In the genomic region with DNA sequence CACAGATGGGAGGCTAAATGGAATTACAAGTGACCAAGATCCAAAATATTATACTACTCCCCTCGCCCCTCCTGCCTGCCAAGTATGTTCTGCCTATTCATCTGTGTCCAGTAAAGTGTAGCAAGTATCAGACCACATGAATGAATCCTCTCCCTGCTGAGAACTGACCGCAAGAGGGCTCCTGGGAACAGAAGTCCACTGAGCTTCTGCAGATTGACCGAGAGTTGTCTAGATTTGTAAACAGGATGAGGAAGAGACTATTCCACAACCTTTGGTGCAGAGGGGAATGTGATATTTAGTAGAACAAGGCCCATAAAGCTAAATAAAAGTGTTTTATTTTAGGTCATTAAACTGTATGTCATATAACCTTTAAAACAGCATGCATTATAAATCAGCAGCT, we compare ENCODE assay signal across 11 cellular contexts.
A peak's percentile ranks its signal among the peaks of the same experiment; 100 is the strongest.
DNase-seq lines count a peak whose midpoint lies in the region; ATAC-seq and TF ChIP-seq lines count a peak whose summit lies in the region.
"Had no signal": no experiment of that assay in that cellular context is flagged by ENCODE, and none has a peak within 500 bp of the region (broad histone marks: within the 10 kb centered on the region; RNA-seq: fewer than 3 reads in every experiment).

No MANE protein-coding gene starts in this region.

- H4K20me1 ChIP-seq in SK-N-SH (ENCODE audit: insufficient read depth) = no peaks in the 10 kb centered on the region
- H4K20me1 ChIP-seq in OCI-LY7 (ENCODE audit: insufficient read depth, low read length) = no peaks in the 10 kb centered on the region

- no peaks in the 10 kb centered on the region for H3K27me3 ChIP-seq in SK-N-SH (ENCODE audit: insufficient read depth)
- no peaks in the 10 kb centered on the region for H3K27me3 ChIP-seq in upper lobe of right lung

- H2AFZ ChIP-seq in SK-N-SH (ENCODE audit: low read depth) = no peak overlapping the region
- no peak overlapping the region for H2AFZ ChIP-seq in OCI-LY7 (ENCODE audit: low read length)

- peak; percentile 31 for TF ChIP-seq RAD21 in SK-N-SH (IDR thresholded peaks at IDR 0.05; ENCODE audit: low read length)

- no peak overlapping the region for H3K4me2 ChIP-seq in SK-N-SH
- no peak overlapping the region for H3K4me2 ChIP-seq in OCI-LY7 (ENCODE audit: low read length)

- 36% methylated on average over 3 of the region's 3 CpGs for WGBS in SK-N-SH (ENCODE audit: low lambda C conversion rate)

- H3K9me2 ChIP-seq in SK-N-SH (no peaks in the 10 kb centered on the region), OCI-LY7 (ENCODE audit: insufficient read depth, low read length) (no peaks in the 10 kb centered on the region)

- ATAC-seq in SK-N-SH treated with all-trans-retinoic acid at 6 μM for 48 hours (no peak), left colon (peak; percentile 98), upper lobe of right lung (no peak), GM18873 (IDR thresholded peaks at IDR 0.05; ENCODE audit: low FRiP score, unreplicated experiment) (no peak), HG02970 (IDR thresholded peaks at IDR 0.05; ENCODE audit: low FRiP score, unreplicated experiment) (no peak)

- no peak overlapping the region for H3K27ac ChIP-seq in SK-N-SH (ENCODE audit: low read depth in 2 of 2, low read length in 1 of 2)
- no peak overlapping the region for H3K27ac ChIP-seq in upper lobe of right lung
- no peak overlapping the region for H3K27ac ChIP-seq in OCI-LY7 (ENCODE audit: low read depth, low read length, poor library complexity, severe bottlenecking)

- H3K4me3 ChIP-seq in SK-N-SH (ENCODE audit: low read depth in 2 of 2, low read length in 1 of 2) (0 out of 4 replicates have a peak overlapping the region, but pooled peaks of 1 of the 2 experiments have one; percentile 9), upper lobe of right lung (no peak overlapping the region), OCI-LY7 (ENCODE audit: low read depth, low read length, poor library complexity, severe bottlenecking) (no peak overlapping the region)

- POLR2A ChIA-PET in SK-N-SH (lab: Yijun Ruan, JAX) = no interaction called here
- POLR2A ChIA-PET in OCI-LY7 (lab: Charles Lee) = no interaction called here

- CTCF ChIA-PET in SK-N-SH (lab: Yijun Ruan, JAX) (interaction anchor here (1.1 to 1.8 kb wide), 3 partner anchors 10 to 116 kb away, joined by 3 to 5 read pairs (median 4); no protein-coding TSS in a partner anchor), OCI-LY7 (lab: Charles Lee; ENCODE audit: unreplicated experiment) (no interaction called here)

- intact Hi-C loops in left colon (cut with DNase I, micrococcal nuclease) (loop anchor here in 1 of 2 donors (10.0 kb wide), 1 partner anchor 188 kb away; no protein-coding TSS in a partner anchor), upper lobe of right lung (cut with DNase I) (no loop called here), OCI-LY7 (cut with micrococcal nuclease; ENCODE audit: unreplicated experiment) (no loop called here)

- H3K9ac ChIP-seq in SK-N-SH = no peak overlapping the region

- no peak for TF ChIP-seq CTCF in SK-N-SH (IDR thresholded peaks at IDR 0.05)
- TF ChIP-seq CTCF in upper lobe of right lung (IDR thresholded peaks at IDR 0.05) = peak; percentile 33
- TF ChIP-seq CTCF in OCI-LY7 (conservative IDR thresholded peaks at IDR 0.05; ENCODE audit: low read length) = no peak

- H3K79me2 ChIP-seq in SK-N-SH (ENCODE audit: insufficient read depth) (no peaks in the 10 kb centered on the region), OCI-LY7 (ENCODE audit: insufficient read depth, low read depth, low read length) (no peaks in the 10 kb centered on the region)

- peak; percentile 8 for DNase-seq in SK-N-SH
- peak in 31 of 58 donors; percentile 0 to 53 (median 14) for DNase-seq in anterior cingulate cortex (lab: John Stamatoyannopoulos, UW)
- peak; percentile 45 to 70 for DNase-seq in left colon
- DNase-seq in upper lobe of right lung = no peak
- DNase-seq in OCI-LY7 (ENCODE audit: low spot score) = no peak
- DNase-seq: activated naive CD4-positive, alpha-beta T cell; CD4-positive, alpha-beta T cell; stimulated activated CD4-positive, alpha-beta T cell treated with anti-CD3 and anti-CD28 coated beads, Interleukin-12 subunit alpha, Interleukin-12 subunit beta, amount 100 ng/mL, for 4 hours had no signal

- no TSS peak for BruUV-seq in OCI-LY7 (replicated peaks; lab: Mats Ljungman, UMichigan)

- H3K4me1 ChIP-seq in SK-N-SH (ENCODE audit: control insufficient read depth in 1 of 2, insufficient read depth in 2 of 2, low read depth in 1 of 2, low read length in 1 of 2) = no peaks in the 10 kb centered on the region; a peak in 1 of 4 replicates
- H3K4me1 ChIP-seq in upper lobe of right lung = no peaks in the 10 kb centered on the region
- H3K4me1 ChIP-seq in OCI-LY7 (ENCODE audit: insufficient read depth, low read length, poor library complexity, severe bottlenecking) = no peaks in the 10 kb centered on the region

- no peaks in the 10 kb centered on the region for H3F3A ChIP-seq in SK-N-SH (replicated peaks; ENCODE audit: insufficient read depth)

- no peaks in the 10 kb centered on the region for H3K36me3 ChIP-seq in SK-N-SH (replicated peaks in 1 of 2; ENCODE audit: control insufficient read depth in 1 of 2, insufficient read depth in 2 of 2, low read length in 1 of 2)
- no peaks in the 10 kb centered on the region for H3K36me3 ChIP-seq in upper lobe of right lung
- H3K36me3 ChIP-seq in OCI-LY7 (ENCODE audit: insufficient read depth, low read length) = no peaks in the 10 kb centered on the region

- H3K9me3 ChIP-seq in SK-N-SH (no peaks in the 10 kb centered on the region), upper lobe of right lung (no peaks in the 10 kb centered on the region), OCI-LY7 (ENCODE audit: low read length) (no peaks in the 10 kb centered on the region)

- TF ChIP-seq EP300 in SK-N-SH (IDR thresholded peaks at IDR 0.05; ENCODE audit: borderline replicate concordance in 1 of 2, low read depth in 1 of 2, low read length in 1 of 2) = no peak

TF ChIP-seq in SK-N-SH, 30 proteins besides CTCF, POLR2A, EP300 and RAD21:
- TF ChIP-seq SMC3 (IDR thresholded peaks at IDR 0.05; ENCODE audit: low read depth, low read length) (0 out of 2 replicates have a peak, but pooled peaks have one; percentile 16), RXRA (IDR thresholded peaks at IDR 0.05; ENCODE audit: borderline replicate concordance, low read depth) (no peak), RFX5 (IDR thresholded peaks at IDR 0.05; ENCODE audit: low read length) (no peak), FOXJ3 (CRISPR knock-in tag; IDR thresholded peaks at IDR 0.05) (no peak), TEAD4 (IDR thresholded peaks at IDR 0.05; ENCODE audit: borderline replicate concordance, insufficient read depth) (no peak), PBX3 (IDR thresholded peaks at IDR 0.05) (no peak), FOSL2 (IDR thresholded peaks at IDR 0.05; ENCODE audit: borderline replicate concordance, low read depth) (no peak)
- TF ChIP-seq, protein P1, sequence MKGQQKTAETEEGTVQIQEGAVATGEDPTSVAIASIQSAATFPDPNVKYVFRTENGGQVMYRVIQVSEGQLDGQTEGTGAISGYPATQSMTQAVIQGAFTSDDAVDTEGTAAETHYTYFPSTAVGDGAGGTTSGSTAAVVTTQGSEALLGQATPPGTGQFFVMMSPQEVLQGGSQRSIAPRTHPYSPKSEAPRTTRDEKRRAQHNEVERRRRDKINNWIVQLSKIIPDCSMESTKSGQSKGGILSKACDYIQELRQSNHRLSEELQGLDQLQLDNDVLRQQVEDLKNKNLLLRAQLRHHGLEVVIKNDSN (IDR thresholded peaks at IDR 0.05; ENCODE audit: borderline replicate concordance, low read depth) = no peak

TF ChIP-seq in SK-N-SH treated with all-trans-retinoic acid at 6 μM for 48 hours, 23 proteins besides CTCF, POLR2A, EP300 and RAD21:
- no peak for TF ChIP-seq ISL1 (CRISPR knock-in tag; IDR thresholded peaks at IDR 0.05)

Comparison
In these comparisons a context has a peak if more than half of its experiments do, and no peak if none do; other contexts are left out.
1. DNase-seq: peak in SK-N-SH (single experiment), anterior cingulate cortex (31 of 58) and left colon (2 of 2); none in upper lobe of right lung (single experiment) and OCI-LY7 (single experiment).